Comparison of ENCODE assay signal across 19 cellular contexts in genomic region chr6:35607517-35608233, GRCh38.
A peak's percentile ranks its signal among the peaks of the same experiment; 100 is the strongest.
DNase-seq lines count a peak whose midpoint lies in the region; ATAC-seq and TF ChIP-seq lines count a peak whose summit lies in the region.
"Had no signal": no experiment of that assay in that cellular context is flagged by ENCODE, and none has a peak within 500 bp of the region (broad histone marks: within the 10 kb centered on the region; RNA-seq: fewer than 3 reads in every experiment).

No MANE protein-coding gene starts in this region.

- peaks cover 6 to 12% (median 7%) of the 10 kb centered on the region in 7 donors for H3K9me3 Mint-ChIP-seq in CD14-positive monocyte
- peaks cover 0 to 5% (median 0%) of the 10 kb centered on the region in 11 donors for H3K9me3 Mint-ChIP-seq in naive thymus-derived CD4-positive, alpha-beta T cell
- H3K9me3 Mint-ChIP-seq: HFFc6 had no signal

- no peak overlapping the region for H3K4me3 ChIP-seq in naive thymus-derived CD4-positive, alpha-beta T cell (ENCODE audit: low read length)
- H3K4me3 ChIP-seq: BLaER1 treated with 17β-estradiol and CSF1 and Interleukin-3, amounts not matched to agents 10 nM and 100 nM; SJSA1 had no signal

- H3K27ac ChIP-seq in 22Rv1: peak overlapping the region; percentile 91; the same call in 1 of the 2 replicates
- H3K27ac ChIP-seq in RWPE1: peak overlapping the region; percentile 96
- no peak overlapping the region for H3K27ac ChIP-seq in naive thymus-derived CD4-positive, alpha-beta T cell (ENCODE audit: low read depth, low read length)
- H3K27ac ChIP-seq: SJSA1 had no signal

- peaks cover 56 to 68% of the 10 kb centered on the region in 2 donors for H3K36me3 Mint-ChIP-seq in CD14-positive monocyte
- peaks cover 23 to 67% (median 60%) of the 10 kb centered on the region in 5 donors for H3K36me3 Mint-ChIP-seq in naive thymus-derived CD4-positive, alpha-beta T cell

- intact Hi-C loops in CD14-positive monocyte (cut with micrococcal nuclease): loop anchor here in 1 of 2 donors (10.0 kb wide), 1 partner anchor 67 kb away; no protein-coding TSS in a partner anchor
- intact Hi-C loops in naive thymus-derived CD4-positive, alpha-beta T cell (cut with micrococcal nuclease): no loop called here

- H3K4me1 ChIP-seq in naive thymus-derived CD4-positive, alpha-beta T cell (ENCODE audit: control insufficient read depth in 2 of 2, insufficient read depth in 2 of 2, low read length in 2 of 2): peaks cover 48 to 62% of the 10 kb centered on the region in 2 donors

- DNase-seq in CD14-positive monocyte (ENCODE audit: low spot score) (no peak), RWPE1 (ENCODE audit: low spot score) (no peak), 8988T (no peak), NCI-H2029 treated with DMSO at 0.1 percent for 48 hours (lab: John Stamatoyannopoulos, UW) (no peak), DMS153 (lab: John Stamatoyannopoulos, UW) (no peak)
- no peak for DNase-seq in naive thymus-derived CD4-positive, alpha-beta T cell
- DNase-seq: EL, HFFc6, KBM-7, NCI-H1092, NCI-H2081, NCI-H2171, NCI-H524 treated with DMSO at 0.1 percent for 48 hours, NCI-H82, SW 1271 had no signal

- peaks cover 28% of the 10 kb centered on the region for H3K4me1 Mint-ChIP-seq in CD14-positive monocyte
- peaks cover 30 to 93% (median 78%) of the 10 kb centered on the region in 7 donors for H3K4me1 Mint-ChIP-seq in naive thymus-derived CD4-positive, alpha-beta T cell

- no peak for TF ChIP-seq CTCF in 22Rv1 (IDR thresholded peaks at IDR 0.05)
- no peak for TF ChIP-seq CTCF in CD14-positive monocyte (IDR thresholded peaks at IDR 0.05)
- no peak for TF ChIP-seq CTCF in RWPE1 (conservative IDR thresholded peaks at IDR 0.05; ENCODE audit: low read depth)

- peaks cover 0 to 19% (median 5%) of the 10 kb centered on the region in 3 experiments for H3K36me3 ChIP-seq in naive thymus-derived CD4-positive, alpha-beta T cell (ENCODE audit: control insufficient read depth in 2 of 3, insufficient read depth in 3 of 3, low read length in 3 of 3)
- H3K36me3 ChIP-seq: SJSA1 had no signal

- peak overlapping the region in 4 of 7 donors; percentile 3 to 60 (median 34) for H3K27ac Mint-ChIP-seq in CD14-positive monocyte
- H3K27ac Mint-ChIP-seq in naive thymus-derived CD4-positive, alpha-beta T cell: peak overlapping the region in 6 of 9 donors; percentile 67 to 85 (median 80)
- H3K27ac Mint-ChIP-seq: HFFc6 had no signal

- no peaks in the 10 kb centered on the region for H3K9me3 ChIP-seq in naive thymus-derived CD4-positive, alpha-beta T cell (ENCODE audit: control insufficient read depth in 2 of 3, low read length in 3 of 3)
- H3K9me3 ChIP-seq: SJSA1 had no signal

- no peak for ATAC-seq in naive thymus-derived CD4-positive, alpha-beta T cell
- ATAC-seq: Panc1 had no signal

- no peaks in the 10 kb centered on the region for H3K27me3 ChIP-seq in naive thymus-derived CD4-positive, alpha-beta T cell (ENCODE audit: control insufficient read depth in 2 of 2, insufficient read depth in 2 of 2, low read length in 2 of 2)
- H3K27me3 ChIP-seq: BLaER1 treated with 17β-estradiol and CSF1 and Interleukin-3, amounts not matched to agents 10 nM and 100 nM; SJSA1 had no signal

- POLR2A ChIA-PET in RWPE1 (lab: Yijun Ruan, JAX; ENCODE audit: low non-redundant PET): no interaction called here
- POLR2A ChIA-PET in naive thymus-derived CD4-positive, alpha-beta T cell (lab: Charles Lee): interaction anchor here (0.9 to 18.9 kb wide), 5 partner anchors 7 to 120 kb away, joined by 3 to 426 read pairs (median 64); no protein-coding TSS in a partner anchor

- H3K4me3 Mint-ChIP-seq in CD14-positive monocyte: no peak overlapping the region
- peak overlapping the region in 2 of 10 donors; percentile 45 to 58 for H3K4me3 Mint-ChIP-seq in naive thymus-derived CD4-positive, alpha-beta T cell
- H3K4me3 Mint-ChIP-seq: HFFc6 had no signal

- H3K27me3 Mint-ChIP-seq in CD14-positive monocyte (ENCODE audit: low read depth in 3 of 3): peaks cover 0 to 2% (median 0%) of the 10 kb centered on the region in 3 donors
- no peaks in the 10 kb centered on the region for H3K27me3 Mint-ChIP-seq in naive thymus-derived CD4-positive, alpha-beta T cell

- CTCF ChIA-PET in RWPE1 (lab: Yijun Ruan, JAX): interaction anchor here (0.6 to 0.8 kb wide), 2 partner anchors 9 to 71 kb away, joined by 4 to 6 read pairs; no protein-coding TSS in a partner anchor
- CTCF ChIA-PET in naive thymus-derived CD4-positive, alpha-beta T cell (lab: Charles Lee): interaction anchor here (1.0 to 19.5 kb wide), 3 partner anchors 13 to 23 kb away, joined by 4 to 272 read pairs (median 7); no protein-coding TSS in a partner anchor
